ENCODE assay signal across 9 cellular contexts in genomic region chr6:43355862-43356590, GRCh38. TPM values are rescaled to one million over a fixed set of nuclear protein-coding genes. Genes with fewer than 3 reads are reported as not detected.
DNase-seq lines count a peak whose midpoint lies in the region; ATAC-seq, FAIRE-seq and TF ChIP-seq lines count a peak whose summit lies in the region.
"Had no signal": no experiment of that assay in that cellular context is flagged by ENCODE, and none has a peak within 500 bp of the region (broad histone marks: within the 10 kb centered on the region; RNA-seq: fewer than 3 reads in every experiment).

No MANE protein-coding gene starts in this region.

- ATAC-seq in HG02870 (IDR thresholded peaks at IDR 0.05; ENCODE audit: unreplicated experiment): no peak

- H3K9me3 ChIP-seq in breast epithelium (no peaks in the 10 kb centered on the region), OCI-LY3 (ENCODE audit: insufficient read depth, low read length) (no peaks in the 10 kb centered on the region)

- no peak overlapping the region for H3K9ac ChIP-seq in OCI-LY3 (ENCODE audit: low read length)

- TF ChIP-seq CTCF in breast epithelium (IDR thresholded peaks at IDR 0.05) (no peak), OCI-LY3 (IDR thresholded peaks at IDR 0.05; ENCODE audit: low read depth, low read length) (peak; percentile 87), foreskin fibroblast (IDR thresholded peaks at IDR 0.05; ENCODE audit: low read depth, low read length) (peak; percentile 41)

- no peak overlapping the region for H3K4me2 ChIP-seq in OCI-LY3 (ENCODE audit: low read length)

- H3K79me2 ChIP-seq in OCI-LY3 (ENCODE audit: low read length): peaks cover 43% of the 10 kb centered on the region

- no peak overlapping the region for H3K27ac ChIP-seq in breast epithelium
- H3K27ac ChIP-seq in OCI-LY3 (ENCODE audit: low read length): no peak overlapping the region

- no peak for TF ChIP-seq POLR2A in breast epithelium (IDR thresholded peaks at IDR 0.05)

- H3K4me1 ChIP-seq in breast epithelium (no peaks in the 10 kb centered on the region), OCI-LY3 (ENCODE audit: low read length) (peaks cover 13% of the 10 kb centered on the region)

- intact Hi-C loops in breast epithelium (cut with DNase I; ENCODE audit: low total_unique reads): loop anchor here (1.0 kb wide), 1 partner anchor 50 kb away; no protein-coding TSS in a partner anchor

- peaks cover 6% of the 10 kb centered on the region for H3K36me3 ChIP-seq in breast epithelium
- peaks cover 84% of the 10 kb centered on the region for H3K36me3 ChIP-seq in OCI-LY3 (replicated peaks; ENCODE audit: low read depth, low read length)

- H2AFZ ChIP-seq in OCI-LY3 (ENCODE audit: low read depth, low read length): no peak overlapping the region

- H3K4me3 ChIP-seq in breast epithelium (no peak overlapping the region), OCI-LY3 (ENCODE audit: low read length) (no peak overlapping the region), foreskin fibroblast (ENCODE audit: low read depth in 1 of 2, low read length in 2 of 2) (no peak overlapping the region)

- no peak for FAIRE-seq in urothelium cell line (lab: Jason Lieb, UNC)

- H4K20me1 ChIP-seq in OCI-LY3 (ENCODE audit: insufficient read depth, low read length): peaks cover 30% of the 10 kb centered on the region; the same call in 1 of the 2 replicates

- in situ Hi-C loops in T47D (cut with HindIII; ENCODE audit: low pct_unique_long_range_greater_than_20kb, low sequenced_read_pairs): no loop called here

- DNase-seq in T47D (ENCODE audit: low read depth in 1 of 2, low spot score in 1 of 2): peak; percentile 23 to 61
- no peak for DNase-seq in breast epithelium (ENCODE audit: low spot score in 2 of 2)
- peak in 1 of 2 donors; percentile 16 for DNase-seq in foreskin fibroblast
- DNase-seq in urothelium cell line (ENCODE audit: low spot score): peak; percentile 18
- no peak for DNase-seq in ecto neural progenitor cell (ENCODE audit: low spot score)
- no peak for DNase-seq in NCI-H446 treated with DMSO at 0.1 percent for 48 hours (lab: John Stamatoyannopoulos, UW)
- DNase-seq: activated CD4-positive, alpha-beta T cell treated with anti-CD3 and anti-CD28 coated beads, Interleukin-2, amount 50 U/mL, for 4 hours had no signal

- H3K27me3 ChIP-seq in breast epithelium (no peaks in the 10 kb centered on the region), OCI-LY3 (ENCODE audit: low read depth, low read length) (no peaks in the 10 kb centered on the region)

RNA-seq across cellular contexts. Expression of gene ZNF318, which starts 13.4 kb away (rescaled TPM):
- 10 to 100 TPM; 15.4 to 19.5 (median 17.4) TPM for total RNA-seq in breast epithelium

RNA-seq across cellular contexts. Expression of gene CRIP3, which starts 47.4 kb away (rescaled TPM):
- total RNA-seq in breast epithelium: 1 to 10 TPM; 1.6 to 2.1 (median 1.9) TPM

RNA-seq across cellular contexts. Expression of gene SLC22A7, which starts 58.0 kb away (rescaled TPM):
- total RNA-seq in breast epithelium: not detected

Comparison
In these comparisons a context has a peak if more than half of its experiments do, and no peak if none do; other contexts are left out.
1. DNase-seq: peak in T47D (2 of 2) and urothelium cell line (single experiment); none in breast epithelium (0 of 2), ecto neural progenitor cell (single experiment) and NCI-H446 treated with DMSO at 0.1 percent for 48 hours (single experiment).
2. CTCF ChIP-seq: peak in OCI-LY3 (single experiment) and foreskin fibroblast (single experiment); none in breast epithelium (0 of 3).